In genomic region chr1:209835782-209836298, GRCh38 we compare ENCODE assay signal across 20 cellular contexts. TPM values are rescaled to one million over a fixed set of nuclear protein-coding genes. Genes with fewer than 3 reads are reported as not detected.
DNase-seq lines count a peak whose midpoint lies in the region; ATAC-seq, FAIRE-seq and TF ChIP-seq lines count a peak whose summit lies in the region.
"Had no signal": no experiment of that assay in that cellular context is flagged by ENCODE, and none has a peak within 500 bp of the region (broad histone marks: within the 10 kb centered on the region; RNA-seq: fewer than 3 reads in every experiment).

No MANE protein-coding gene starts in this region.

- POLR2A ChIA-PET in endothelial cell of umbilical vein (lab: Charles Lee): no interaction called here

- H3K9me1 ChIP-seq in endothelial cell of umbilical vein (replicated peaks; ENCODE audit: control insufficient read depth, extremely low read depth, insufficient read depth, low read length): no peaks in the 10 kb centered on the region

- H3K79me2 ChIP-seq in endothelial cell of umbilical vein (ENCODE audit: control insufficient read depth, insufficient read depth, low read length) (peaks cover 3% of the 10 kb centered on the region), GM23338 (replicated peaks; ENCODE audit: insufficient read depth) (no peaks in the 10 kb centered on the region)

- H3K4me3 ChIP-seq in endothelial cell of umbilical vein (replicated peaks in 1 of 3; ENCODE audit: insufficient read depth in 1 of 3, low read depth in 1 of 3, low read length in 3 of 3) (no peak overlapping the region), GM23338 (no peak overlapping the region)
- H3K4me3 ChIP-seq: GM12878, pancreas, vagina had no signal

- CTCF ChIA-PET in endothelial cell of umbilical vein (lab: Charles Lee): interaction anchor here (1.0 to 2.9 kb wide), 3 partner anchors 12 to 266 kb away, joined by 3 to 17 read pairs (median 4); no protein-coding TSS in a partner anchor

- no peaks in the 10 kb centered on the region for H4K20me1 ChIP-seq in endothelial cell of umbilical vein (replicated peaks; ENCODE audit: control insufficient read depth, extremely low read depth, insufficient read depth, low read length)
- peaks cover 12% of the 10 kb centered on the region; the same call in 1 of the 2 replicates for H4K20me1 ChIP-seq in GM23338 (replicated peaks; ENCODE audit: insufficient read depth)

- FAIRE-seq in endothelial cell of umbilical vein (lab: Jason Lieb, UNC): no peak
- FAIRE-seq: GM12878, kidney, pancreas had no signal

- no peaks in the 10 kb centered on the region for H3K27me3 Mint-ChIP-seq in T-helper 2 cell treated with Interferon-gamma antibody and Interleukin-4, amounts not matched to agents 5 μg/mL and 100 μg/mL, for 36 hours (ENCODE audit: low read depth)
- no peaks in the 10 kb centered on the region for H3K27me3 Mint-ChIP-seq in stimulated activated naive B cell treated with anti-CD40 and anti-IgM and Interleukin-4, amounts not matched to agents 10 μg/mL and 1 μg/mL and 100 μg/mL, for 72 hours
- H3K27me3 Mint-ChIP-seq in GM23338 (ENCODE audit: insufficient read depth, low read depth, poor library complexity): no peaks in the 10 kb centered on the region
- H3K27me3 Mint-ChIP-seq: B cell, IgD-negative memory B cell had no signal

- H3K9me3 ChIP-seq in endothelial cell of umbilical vein (replicated peaks; ENCODE audit: control insufficient read depth, insufficient read depth, low read length): no peaks in the 10 kb centered on the region
- H3K9me3 ChIP-seq: pancreas, vagina had no signal

- peak overlapping the region in 1 of 2 donors; percentile 24 for H3K27ac Mint-ChIP-seq in activated naive CD4-positive, alpha-beta T cell treated with anti-CD3 and anti-CD28 coated beads, Interleukin-2, amount 50 U/mL, for 72 hours
- H3K27ac Mint-ChIP-seq in T-helper 2 cell treated with Interferon-gamma antibody and Interleukin-4, amounts not matched to agents 5 μg/mL and 100 μg/mL, for 36 hours: peak overlapping the region; percentile 69
- H3K27ac Mint-ChIP-seq in stimulated activated naive B cell treated with anti-CD40 and anti-IgM and Interleukin-4, amounts not matched to agents 10 μg/mL and 1 μg/mL and 100 μg/mL, for 72 hours: peak overlapping the region; percentile 39
- no peak overlapping the region for H3K27ac Mint-ChIP-seq in GM23338
- H3K27ac Mint-ChIP-seq: B cell, IgD-negative memory B cell had no signal

- no peak for TF ChIP-seq CTCF in endothelial cell of umbilical vein (IDR thresholded peaks at IDR 0.05; ENCODE audit: extremely low read depth in 1 of 2, insufficient read depth in 1 of 2, low read depth in 1 of 2, low read length in 2 of 2)
- no peak for TF ChIP-seq CTCF in GM23338 (conservative IDR thresholded peaks at IDR 0.05; ENCODE audit: low read depth in 2 of 2)

- H3K9me2 ChIP-seq in GM23338 (ENCODE audit: insufficient read depth): no peaks in the 10 kb centered on the region

- BruUV-seq in endothelial cell of umbilical vein (replicated peaks; lab: Mats Ljungman, UMichigan): no TSS peak

- peaks cover 32% of the 10 kb centered on the region for H3K4me1 Mint-ChIP-seq in T-helper 2 cell treated with Interferon-gamma antibody and Interleukin-4, amounts not matched to agents 5 μg/mL and 100 μg/mL, for 36 hours (ENCODE audit: low read depth)
- peaks cover 27 to 44% of the 10 kb centered on the region in 2 donors for H3K4me1 Mint-ChIP-seq in stimulated activated naive B cell treated with anti-CD40 and anti-IgM and Interleukin-4, amounts not matched to agents 10 μg/mL and 1 μg/mL and 100 μg/mL, for 72 hours
- no peaks in the 10 kb centered on the region for H3K4me1 Mint-ChIP-seq in GM23338

- no peak for TF ChIP-seq POLR2A in endothelial cell of umbilical vein (IDR thresholded peaks at IDR 0.05; ENCODE audit: low read depth, low read length)

- H3F3A ChIP-seq in GM23338 (replicated peaks; ENCODE audit: low read depth): no peaks in the 10 kb centered on the region

- H3K9ac ChIP-seq in endothelial cell of umbilical vein (replicated peaks; ENCODE audit: extremely low read depth, insufficient read depth, low read length): no peak overlapping the region

- intact Hi-C loops in endothelial cell of umbilical vein (cut with micrococcal nuclease): no loop called here

- peak overlapping the region; percentile 12 for H3K4me3 Mint-ChIP-seq in T-helper 2 cell treated with Interferon-gamma antibody and Interleukin-4, amounts not matched to agents 5 μg/mL and 100 μg/mL, for 36 hours
- peak overlapping the region; percentile 21 to 23 for H3K4me3 Mint-ChIP-seq in stimulated activated naive B cell treated with anti-CD40 and anti-IgM and Interleukin-4, amounts not matched to agents 10 μg/mL and 1 μg/mL and 100 μg/mL, for 72 hours
- H3K4me3 Mint-ChIP-seq in GM23338: no peak overlapping the region
- H3K4me3 Mint-ChIP-seq: B cell, IgD-negative memory B cell had no signal

- peaks cover 48 to 60% of the 10 kb centered on the region in 2 donors for H3K36me3 Mint-ChIP-seq in activated naive CD4-positive, alpha-beta T cell treated with anti-CD3 and anti-CD28 coated beads, Interleukin-2, amount 50 U/mL, for 72 hours
- peaks cover 85% of the 10 kb centered on the region for H3K36me3 Mint-ChIP-seq in T-helper 2 cell treated with Interferon-gamma antibody and Interleukin-4, amounts not matched to agents 5 μg/mL and 100 μg/mL, for 36 hours (ENCODE audit: low read depth)
- peaks cover 55 to 81% of the 10 kb centered on the region in 2 donors for H3K36me3 Mint-ChIP-seq in stimulated activated naive B cell treated with anti-CD40 and anti-IgM and Interleukin-4, amounts not matched to agents 10 μg/mL and 1 μg/mL and 100 μg/mL, for 72 hours
- H3K36me3 Mint-ChIP-seq in GM23338 (ENCODE audit: low read depth): peaks cover 85% of the 10 kb centered on the region

- H3K36me3 ChIP-seq in endothelial cell of umbilical vein (ENCODE audit: control insufficient read depth in 2 of 2, extremely low read depth in 1 of 2, insufficient read depth in 2 of 2, low read length in 2 of 2) (peaks cover 13 to 39% of the 10 kb centered on the region in 2 experiments), GM23338 (ENCODE audit: insufficient read depth) (peaks cover 71% of the 10 kb centered on the region)

- H3K4me2 ChIP-seq in endothelial cell of umbilical vein (ENCODE audit: insufficient read depth, low read length): peak overlapping the region; percentile 14
- H3K4me2 ChIP-seq in GM23338: no peak overlapping the region

- H3K4me1 ChIP-seq in endothelial cell of umbilical vein (ENCODE audit: control insufficient read depth, extremely low read depth, insufficient read depth, low read length) (peaks cover 54% of the 10 kb centered on the region), GM23338 (ENCODE audit: insufficient read depth) (no peaks in the 10 kb centered on the region)
- H3K4me1 ChIP-seq: pancreas, vagina had no signal

- H2AFZ ChIP-seq in endothelial cell of umbilical vein (ENCODE audit: low read depth, low read length): no peak overlapping the region
- H2AFZ ChIP-seq in GM23338: no peak overlapping the region

- H3K27ac ChIP-seq in endothelial cell of umbilical vein (ENCODE audit: insufficient read depth, low read depth, low read length): peak overlapping the region; percentile 67
- no peak overlapping the region for H3K27ac ChIP-seq in GM23338 (ENCODE audit: low read depth)
- H3K27ac ChIP-seq: pancreas, vagina had no signal

- H3K27me3 ChIP-seq in endothelial cell of umbilical vein (ENCODE audit: control insufficient read depth in 2 of 2, insufficient read depth in 2 of 2, low read length in 2 of 2) (no peaks in the 10 kb centered on the region), GM23338 (ENCODE audit: insufficient read depth) (no peaks in the 10 kb centered on the region)
- H3K27me3 ChIP-seq: pancreas, vagina had no signal

- dilution Hi-C loops in endothelial cell of umbilical vein (cut with MboI; ENCODE audit: extremely low pct_ligation_motif_present, low sequenced_read_pairs): loop anchor here (25.0 kb wide), 1 partner anchor 526 kb away; no protein-coding TSS in a partner anchor

- H3K9me3 Mint-ChIP-seq in activated naive CD4-positive, alpha-beta T cell treated with anti-CD3 and anti-CD28 coated beads, Interleukin-2, amount 50 U/mL, for 72 hours: no peaks in the 10 kb centered on the region
- H3K9me3 Mint-ChIP-seq in T-helper 2 cell treated with Interferon-gamma antibody and Interleukin-4, amounts not matched to agents 5 μg/mL and 100 μg/mL, for 36 hours: no peaks in the 10 kb centered on the region
- no peaks in the 10 kb centered on the region for H3K9me3 Mint-ChIP-seq in stimulated activated naive B cell treated with anti-CD40 and anti-IgM and Interleukin-4, amounts not matched to agents 10 μg/mL and 1 μg/mL and 100 μg/mL, for 72 hours
- H3K9me3 Mint-ChIP-seq in GM23338: no peaks in the 10 kb centered on the region; the same call in 2 of the 3 replicates
- H3K9me3 Mint-ChIP-seq: IgD-negative memory B cell had no signal

- peak; percentile 57 to 82 for ATAC-seq in activated naive CD4-positive, alpha-beta T cell treated with anti-CD3 and anti-CD28 coated beads, Interleukin-2, amount 50 U/mL, for 72 hours
- peak; percentile 68 to 87 for ATAC-seq in stimulated activated naive B cell treated with anti-CD40 and anti-IgM and Interleukin-4, amounts not matched to agents 10 μg/mL and 1 μg/mL and 100 μg/mL, for 72 hours (replicated peaks)
- no peak for ATAC-seq in GM23338
- ATAC-seq: GM12878, pancreas had no signal

- DNase-seq in activated naive CD4-positive, alpha-beta T cell treated with anti-CD3 and anti-CD28 coated beads, Interleukin-2, amount 50 U/mL, for 72 hours (ENCODE audit: low spot score in 2 of 2): peak in 1 of 2 donors; percentile 25
- DNase-seq in activated naive CD4-positive, alpha-beta T cell treated with Interleukin-2 at 50 U/mL for 16 hours: no peak
- peak; percentile 61 for DNase-seq in T-helper 2 cell treated with Interferon-gamma antibody and Interleukin-4, amounts not matched to agents 5 μg/mL and 100 μg/mL, for 36 hours (ENCODE audit: low spot score)
- DNase-seq in endothelial cell of umbilical vein (ENCODE audit: low read depth, low spot score) (peak; percentile 21), AML-193 (lab: John Stamatoyannopoulos, UW) (no peak), mesenteric fat pad (ENCODE audit: low spot score) (no peak), GM23338 (ENCODE audit: low spot score) (no peak)
- no peak for DNase-seq in stimulated activated naive B cell treated with anti-CD40 and anti-IgM and Interleukin-4, amounts not matched to agents 10 μg/mL and 1 μg/mL and 100 μg/mL, for 72 hours
- DNase-seq: activated CD4-positive, alpha-beta T cell treated with anti-CD3 and anti-CD28 coated beads, Interleukin-2, amount 50 U/mL, for 1 hour; amygdala; DMS53; kidney; NCI-H1417 treated with DMSO at 0.1 percent for 48 hours; NCI-H510A; OCI-M1; pancreas had no signal

RNA-seq across cellular contexts. Expression of gene UTP25, which starts 8.1 kb away (rescaled TPM):
- 10 to 100 TPM; 11.3 to 11.4 TPM for total RNA-seq in activated naive CD4-positive, alpha-beta T cell treated with anti-CD3 and anti-CD28 coated beads, Interleukin-2, amount 50 U/mL, for 72 hours
- total RNA-seq in endothelial cell of umbilical vein (10.5 and 11.7 TPM in 2 replicates), mesenteric fat pad (7.3 TPM)
- polyA plus RNA-seq in endothelial cell of umbilical vein (5.9 and 6.6 TPM in 2 replicates), GM23338 (2016; fragmentation: Nextera tagmentation; extraction: Ambion mirVana) (2.6 and 3.6 TPM in 2 replicates)
- polyA plus RNA-seq in endothelial cell of umbilical vein (2011; cell fraction: cytosol; rRNA removed): 5.3 and 5.7 TPM in 2 replicates
- polyA plus RNA-seq in endothelial cell of umbilical vein (2011; cell fraction: nucleus; rRNA removed): 23.9 and 27.8 TPM in 2 replicates
- 6.5 and 9.0 TPM in 2 replicates for polyA plus RNA-seq in endothelial cell of umbilical vein (2012)
- 20.9 and 22.0 TPM in 2 replicates for polyA minus RNA-seq in endothelial cell of umbilical vein
- 10.0 TPM for polyA minus RNA-seq in endothelial cell of umbilical vein (2011; cell fraction: cytosol; rRNA and poly(A)+ RNA removed)
- polyA minus RNA-seq in endothelial cell of umbilical vein (2011; cell fraction: nucleus; rRNA and poly(A)+ RNA removed): 47.3 and 73.9 TPM in 2 replicates
- 6.8 and 8.9 TPM in 2 replicates for total RNA-seq in GM23338 (2014; rRNA removed; shearing (Covaris generic))

RNA-seq across cellular contexts. Expression of gene IRF6, which starts 29.9 kb away (rescaled TPM):
- total RNA-seq in activated naive CD4-positive, alpha-beta T cell treated with anti-CD3 and anti-CD28 coated beads, Interleukin-2, amount 50 U/mL, for 72 hours: 1 to 10 TPM; 1.0 to 1.8 TPM
- total RNA-seq in endothelial cell of umbilical vein: 22.1 and 42.0 TPM in 2 replicates
- polyA plus RNA-seq in endothelial cell of umbilical vein: 55.8 and 65.0 TPM in 2 replicates
- polyA plus RNA-seq in endothelial cell of umbilical vein (2011; cell fraction: cytosol; rRNA removed): 33.7 and 34.7 TPM in 2 replicates
- polyA plus RNA-seq in endothelial cell of umbilical vein (2011; cell fraction: nucleus; rRNA removed): 120 and 125 TPM in 2 replicates
- polyA plus RNA-seq in endothelial cell of umbilical vein (2012): 3.6 and 7.9 TPM in 2 replicates
- 176 and 196 TPM in 2 replicates for polyA minus RNA-seq in endothelial cell of umbilical vein
- not detected for polyA minus RNA-seq in endothelial cell of umbilical vein (2011; cell fraction: cytosol; rRNA and poly(A)+ RNA removed)
- 126 and 158 TPM in 2 replicates for polyA minus RNA-seq in endothelial cell of umbilical vein (2011; cell fraction: nucleus; rRNA and poly(A)+ RNA removed)
- total RNA-seq in mesenteric fat pad: 0.74 TPM
- 9.3 and 11.7 TPM in 2 replicates for total RNA-seq in GM23338 (2014; rRNA removed; shearing (Covaris generic))
- polyA plus RNA-seq in GM23338 (2016; fragmentation: Nextera tagmentation; extraction: Ambion mirVana): 4.5 and 4.6 TPM in 2 replicates

RNA-seq across cellular contexts. Expression of gene C1orf74, which starts 51.5 kb away (rescaled TPM):
- 1 to 10 TPM; 3.5 to 4.9 TPM for total RNA-seq in activated naive CD4-positive, alpha-beta T cell treated with anti-CD3 and anti-CD28 coated beads, Interleukin-2, amount 50 U/mL, for 72 hours
- 2.3 and 3.0 TPM in 2 replicates for total RNA-seq in endothelial cell of umbilical vein
- 2.4 TPM in 2 replicates for polyA plus RNA-seq in endothelial cell of umbilical vein
- polyA plus RNA-seq in endothelial cell of umbilical vein (2011; cell fraction: cytosol; rRNA removed): 1.1 and 1.7 TPM in 2 replicates
- 12.1 and 12.6 TPM in 2 replicates for polyA plus RNA-seq in endothelial cell of umbilical vein (2011; cell fraction: nucleus; rRNA removed)
- polyA plus RNA-seq in endothelial cell of umbilical vein (2012): 1.2 and 1.3 TPM in 2 replicates
- 7.8 and 11.1 TPM in 2 replicates for polyA minus RNA-seq in endothelial cell of umbilical vein
- polyA minus RNA-seq in endothelial cell of umbilical vein (2011; cell fraction: cytosol; rRNA and poly(A)+ RNA removed): 1.1 TPM
- polyA minus RNA-seq in endothelial cell of umbilical vein (2011; cell fraction: nucleus; rRNA and poly(A)+ RNA removed): 24.5 and 31.8 TPM in 2 replicates
- total RNA-seq in mesenteric fat pad: 1.2 TPM
- 3.9 and 4.6 TPM in 2 replicates for total RNA-seq in GM23338 (2014; rRNA removed; shearing (Covaris generic))
- polyA plus RNA-seq in GM23338 (2016; fragmentation: Nextera tagmentation; extraction: Ambion mirVana): 2.3 and 2.8 TPM in 2 replicates

Comparison
In these comparisons a context has a peak if more than half of its experiments do, and no peak if none do; other contexts are left out.
1. DNase-seq: peak in T-helper 2 cell treated with Interferon-gamma antibody and Interleukin-4, amounts not matched to agents 5 μg/mL and 100 μg/mL, for 36 hours (single experiment) and endothelial cell of umbilical vein (single experiment); none in activated naive CD4-positive, alpha-beta T cell treated with Interleukin-2 at 50 U/mL for 16 hours (single experiment), stimulated activated naive B cell treated with anti-CD40 and anti-IgM and Interleukin-4, amounts not matched to agents 10 μg/mL and 1 μg/mL and 100 μg/mL, for 72 hours (single experiment), AML-193 (0 of 2), mesenteric fat pad (single experiment) and GM23338 (single experiment).